In genomic region chr19:1255186-1256161, GRCh38 we compare ENCODE assay signal across 9 cellular contexts. TPM values are rescaled to one million over a fixed set of nuclear protein-coding genes. Genes with fewer than 3 reads are reported as not detected.
DNase-seq lines count a peak whose midpoint lies in the region; ATAC-seq and TF ChIP-seq lines count a peak whose summit lies in the region.
"Had no signal": no experiment of that assay in that cellular context is flagged by ENCODE, and none has a peak within 500 bp of the region (broad histone marks: within the 10 kb centered on the region; RNA-seq: fewer than 3 reads in every experiment).

No MANE protein-coding gene starts in this region.

- peak overlapping the region; percentile 47 for H3K27ac ChIP-seq in CD4-positive, CD25-positive, alpha-beta regulatory T cell (ENCODE audit: insufficient read depth, low read length, poor library complexity, severe bottlenecking)
- H3K27ac ChIP-seq in right cardiac atrium (ENCODE audit: low read length), result peak overlapping the region; percentile 98

- H3K4me3 Mint-ChIP-seq in CD4-positive, CD25-positive, alpha-beta regulatory T cell, result no peak overlapping the region
- no peak overlapping the region for H3K4me3 Mint-ChIP-seq in activated B cell treated with CpG ODN at 0.5 μM for 24 hours

- H3K4me1 Mint-ChIP-seq in CD4-positive, CD25-positive, alpha-beta regulatory T cell, result peaks cover 0 to 51% (median 18%) of the 10 kb centered on the region in 4 donors
- peaks cover 68% of the 10 kb centered on the region for H3K4me1 Mint-ChIP-seq in activated B cell treated with CpG ODN at 0.5 μM for 24 hours

- no peak for ATAC-seq in CD4-positive, CD25-positive, alpha-beta regulatory T cell (ENCODE audit: low read depth in 2 of 2)
- ATAC-seq in activated B cell treated with CpG ODN at 0.5 μM for 24 hours (ENCODE audit: low read depth) (no peak), right cardiac atrium (no peak), sciatic nerve (no peak), HG03095 (IDR thresholded peaks at IDR 0.05; ENCODE audit: unreplicated experiment) (no peak), HG03565 (IDR thresholded peaks at IDR 0.05; ENCODE audit: unreplicated experiment) (no peak)

- intact Hi-C loops in activated B cell treated with CpG ODN at 0.5 μM for 24 hours (cut with micrococcal nuclease) (no loop called here), right cardiac atrium (cut with DNase I) (no loop called here), sciatic nerve (cut with DNase I) (no loop called here)

- peak overlapping the region in 1 of 3 donors; percentile 79 for H3K27ac Mint-ChIP-seq in CD4-positive, CD25-positive, alpha-beta regulatory T cell
- peak overlapping the region; percentile 41 for H3K27ac Mint-ChIP-seq in activated B cell treated with CpG ODN at 0.5 μM for 24 hours

- H3K4me3 ChIP-seq in CD4-positive, CD25-positive, alpha-beta regulatory T cell (ENCODE audit: low read depth, low read length), result no peak overlapping the region
- H3K4me3 ChIP-seq in right cardiac atrium (ENCODE audit: low read length), result no peak overlapping the region

- CTCF ChIA-PET in activated B cell treated with CpG ODN at 0.5 μM for 24 hours (lab: Charles Lee), result interaction anchor here (1.7 to 3.1 kb wide), 2 partner anchors 11 kb away, joined by 4 to 8 read pairs; no protein-coding TSS in a partner anchor

- H3K27me3 Mint-ChIP-seq in CD4-positive, CD25-positive, alpha-beta regulatory T cell, result peaks cover 16% of the 10 kb centered on the region
- no peaks in the 10 kb centered on the region for H3K27me3 Mint-ChIP-seq in activated B cell treated with CpG ODN at 0.5 μM for 24 hours

- no peak for DNase-seq in CD4-positive, CD25-positive, alpha-beta regulatory T cell
- DNase-seq in activated B cell treated with CpG ODN at 0.5 μM for 24 hours, result no peak
- DNase-seq in right cardiac atrium, result no peak
- peak; percentile 65 for DNase-seq in sciatic nerve (ENCODE audit: low spot score)
- no peak for DNase-seq in GOT3 (lab: John Stamatoyannopoulos, UW)
- no peak for DNase-seq in A172 (ENCODE audit: low spot score)
- DNase-seq: SHP77 treated with DMSO at 0.1 percent for 48 hours had no signal

- H3K9me3 Mint-ChIP-seq in CD4-positive, CD25-positive, alpha-beta regulatory T cell, result peaks cover 0 to 2% (median 0%) of the 10 kb centered on the region in 7 donors
- no peaks in the 10 kb centered on the region for H3K9me3 Mint-ChIP-seq in activated B cell treated with CpG ODN at 0.5 μM for 24 hours

- no peaks in the 10 kb centered on the region for H3K27me3 ChIP-seq in CD4-positive, CD25-positive, alpha-beta regulatory T cell (ENCODE audit: control insufficient read depth, insufficient read depth, low read length)
- no peaks in the 10 kb centered on the region for H3K27me3 ChIP-seq in right cardiac atrium (ENCODE audit: control insufficient read depth, insufficient read depth)

- POLR2A ChIA-PET in activated B cell treated with CpG ODN at 0.5 μM for 24 hours (lab: Charles Lee), result interaction anchor here (1.2 to 4.8 kb wide), 6 partner anchors 8 to 19 kb away, joined by 4 to 139 read pairs (median 6); partner anchors contain the start of gene CIRBP

- 85% methylated on average over 52 of the region's 52 CpGs for WGBS in right cardiac atrium

- H3K36me3 ChIP-seq in CD4-positive, CD25-positive, alpha-beta regulatory T cell (ENCODE audit: control insufficient read depth, insufficient read depth, low read length), result peaks cover 35% of the 10 kb centered on the region

- peaks cover 82% of the 10 kb centered on the region for H3K4me1 ChIP-seq in CD4-positive, CD25-positive, alpha-beta regulatory T cell (ENCODE audit: control insufficient read depth, insufficient read depth, low read length, poor library complexity, severe bottlenecking)
- H3K4me1 ChIP-seq in right cardiac atrium (ENCODE audit: control insufficient read depth, insufficient read depth, low read length), result peaks cover 13% of the 10 kb centered on the region

- H3K9me3 ChIP-seq in CD4-positive, CD25-positive, alpha-beta regulatory T cell (ENCODE audit: control insufficient read depth in 2 of 2, low read length in 2 of 2), result no peaks in the 10 kb centered on the region
- no peaks in the 10 kb centered on the region for H3K9me3 ChIP-seq in right cardiac atrium (ENCODE audit: control insufficient read depth, low read length)

- TF ChIP-seq CTCF in activated B cell treated with CpG ODN at 0.5 μM for 24 hours (IDR thresholded peaks at IDR 0.05), result no peak

- no peaks in the 10 kb centered on the region for H3K36me3 Mint-ChIP-seq in CD4-positive, CD25-positive, alpha-beta regulatory T cell
- H3K36me3 Mint-ChIP-seq in activated B cell treated with CpG ODN at 0.5 μM for 24 hours (ENCODE audit: low read depth), result peaks cover 40% of the 10 kb centered on the region

RNA-seq across cellular contexts. Expression of gene MIDN, which starts 7.1 kb away (rescaled TPM):
- total RNA-seq in CD4-positive, CD25-positive, alpha-beta regulatory T cell, result 126 TPM
- 1 to 10 TPM; 1.4 to 3.4 (median 1.8) TPM for polyA plus RNA-seq in CD4-positive, CD25-positive, alpha-beta regulatory T cell
- 64.5 and 68.4 TPM in 2 replicates for total RNA-seq in activated B cell treated with CpG ODN at 0.5 μM for 24 hours
- 100 to 1,000 TPM in 1 of 4 donors, 10 to 100 TPM in 3; 50.2 to 123 (median 62.4) TPM for total RNA-seq in right cardiac atrium
- 45.6 TPM for polyA plus RNA-seq in right cardiac atrium
- total RNA-seq in sciatic nerve, result 117 TPM
- 7.0 and 19.2 TPM in 2 replicates for total RNA-seq in A172 (2014; rRNA removed; shearing (Covaris generic))

RNA-seq across cellular contexts. Expression of gene CIRBP, which starts 13.7 kb away (rescaled TPM):
- total RNA-seq in CD4-positive, CD25-positive, alpha-beta regulatory T cell, result 497 TPM
- polyA plus RNA-seq in CD4-positive, CD25-positive, alpha-beta regulatory T cell, result 100 to 1,000 TPM; 172 to 243 (median 210) TPM
- 399 and 400 TPM in 2 replicates for total RNA-seq in activated B cell treated with CpG ODN at 0.5 μM for 24 hours
- 100 to 1,000 TPM; 288 to 417 (median 333) TPM for total RNA-seq in right cardiac atrium
- polyA plus RNA-seq in right cardiac atrium, result 370 TPM
- total RNA-seq in sciatic nerve, result 550 TPM
- 124 and 266 TPM in 2 replicates for total RNA-seq in A172 (2014; rRNA removed; shearing (Covaris generic))

RNA-seq across cellular contexts. Expression of gene ATP5F1D, which starts 13.9 kb away (rescaled TPM):
- total RNA-seq in CD4-positive, CD25-positive, alpha-beta regulatory T cell, result 124 TPM
- polyA plus RNA-seq in CD4-positive, CD25-positive, alpha-beta regulatory T cell, result 100 to 1,000 TPM; 208 to 236 (median 223) TPM
- total RNA-seq in activated B cell treated with CpG ODN at 0.5 μM for 24 hours, result 172 and 185 TPM in 2 replicates
- total RNA-seq in right cardiac atrium, result 100 to 1,000 TPM; 490 to 706 (median 622) TPM
- polyA plus RNA-seq in right cardiac atrium, result 660 TPM
- total RNA-seq in sciatic nerve, result 90.9 TPM
- 42.2 and 78.9 TPM in 2 replicates for total RNA-seq in A172 (2014; rRNA removed; shearing (Covaris generic))

RNA-seq across cellular contexts. Expression of gene CBARP, which starts 17.7 kb away (rescaled TPM):
- total RNA-seq in CD4-positive, CD25-positive, alpha-beta regulatory T cell, result 0.12 TPM
- polyA plus RNA-seq in CD4-positive, CD25-positive, alpha-beta regulatory T cell, result not detected
- total RNA-seq in activated B cell treated with CpG ODN at 0.5 μM for 24 hours (0.29 and 0.64 TPM in 2 replicates), right cardiac atrium (1 to 10 TPM in 3 of 4 donors, under 1 TPM in 1; 0.89 to 2.2 (median 1.5) TPM), sciatic nerve (2.9 TPM)
- polyA plus RNA-seq in right cardiac atrium, result 0.97 TPM
- 0.93 and 0.95 TPM in 2 replicates for total RNA-seq in A172 (2014; rRNA removed; shearing (Covaris generic))

RNA-seq across cellular contexts. Expression of gene FAM174C, which starts 19.9 kb away (rescaled TPM):
- total RNA-seq in CD4-positive, CD25-positive, alpha-beta regulatory T cell, result 44.2 TPM
- 10 to 100 TPM; 72.9 to 91.3 (median 88.4) TPM for polyA plus RNA-seq in CD4-positive, CD25-positive, alpha-beta regulatory T cell
- 47.9 and 52.0 TPM in 2 replicates for total RNA-seq in activated B cell treated with CpG ODN at 0.5 μM for 24 hours
- total RNA-seq in right cardiac atrium, result 10 to 100 TPM; 15.9 to 18.1 (median 17.0) TPM
- 25.3 TPM for polyA plus RNA-seq in right cardiac atrium
- total RNA-seq in sciatic nerve, result 21.4 TPM
- 90.5 and 93.6 TPM in 2 replicates for total RNA-seq in A172 (2014; rRNA removed; shearing (Covaris generic))
